ENCODE assay signal across 16 cellular contexts in the genomic region with DNA sequence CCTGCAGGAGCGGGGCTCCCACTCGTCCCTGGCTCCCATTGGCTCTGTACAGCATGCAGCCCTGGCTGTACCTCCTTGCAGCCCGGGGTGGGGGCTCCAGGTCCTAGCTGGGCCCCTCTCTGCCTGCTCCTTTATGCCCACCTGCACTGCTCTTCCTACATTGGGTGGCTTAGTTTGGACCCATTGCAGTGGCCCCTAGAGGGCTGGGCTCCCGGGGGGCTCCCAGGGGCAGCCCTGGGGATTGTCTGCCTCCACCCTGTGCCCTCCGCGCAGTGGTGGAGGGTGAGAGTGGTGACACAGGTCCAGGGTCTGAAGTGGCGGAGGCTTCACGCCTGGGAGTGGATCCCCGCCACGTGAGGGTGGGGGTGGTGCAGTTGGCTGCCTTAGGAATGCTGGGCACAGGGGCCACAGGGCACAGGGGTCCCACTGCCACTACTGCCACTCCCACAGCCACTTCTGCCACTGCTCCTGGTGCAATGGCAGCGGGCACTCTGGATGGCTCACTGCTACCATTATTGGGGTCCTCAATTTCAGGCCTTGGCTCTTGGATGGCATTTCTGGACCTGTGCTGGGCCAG.
DNase-seq lines count a peak whose midpoint lies in the region; ATAC-seq and TF ChIP-seq lines count a peak whose summit lies in the region.
"Had no signal": no experiment of that assay in that cellular context is flagged by ENCODE, and none has a peak within 500 bp of the region (broad histone marks: within the 10 kb centered on the region; RNA-seq: fewer than 3 reads in every experiment).

No MANE protein-coding gene starts in this region.

- H3K9ac ChIP-seq in mammary epithelial cell (ENCODE audit: insufficient read depth, low read length) (no peak overlapping the region), neural progenitor cell (no peak overlapping the region)
- H3K9ac ChIP-seq: BLaER1 had no signal

- peaks cover 23% of the 10 kb centered on the region for H3K4me1 ChIP-seq in mammary epithelial cell (ENCODE audit: insufficient read depth, low read length)
- peaks cover 12% of the 10 kb centered on the region for H3K4me1 ChIP-seq in neural progenitor cell
- no peaks in the 10 kb centered on the region for H3K4me1 ChIP-seq in upper lobe of left lung
- H3K4me1 ChIP-seq: BLaER1, Caco-2 had no signal

- H3K36me3 ChIP-seq in mammary epithelial cell (ENCODE audit: insufficient read depth, low read length), result no peaks in the 10 kb centered on the region
- H3K36me3 ChIP-seq in neural progenitor cell, result no peaks in the 10 kb centered on the region
- no peaks in the 10 kb centered on the region for H3K36me3 ChIP-seq in upper lobe of left lung
- H3K36me3 ChIP-seq: BLaER1, HAP-1 had no signal

- peak overlapping the region; percentile 97 for H2AFZ ChIP-seq in mammary epithelial cell (ENCODE audit: low read depth, low read length)
- H2AFZ ChIP-seq in neural progenitor cell (replicated peaks), result no peak overlapping the region

- CTCF ChIA-PET in mammary epithelial cell (lab: Charles Lee; ENCODE audit: low non-redundant PET) (no interaction called here), MCF 10A (lab: Yijun Ruan, JAX) (interaction anchor here (0.5 kb wide), 1 partner anchor 261 kb away, joined by 4 read pairs; no protein-coding TSS in a partner anchor)

- H3K27me3 Mint-ChIP-seq in MCF 10A (ENCODE audit: insufficient read depth, unreplicated experiment) (no peaks in the 10 kb centered on the region), neural progenitor cell (ENCODE audit: insufficient read depth, low read depth) (peaks cover 4% of the 10 kb centered on the region)

- TF ChIP-seq EP300 in upper lobe of left lung (IDR thresholded peaks at IDR 0.05), result no peak

- POLR2A ChIA-PET in MCF 10A (lab: Yijun Ruan, JAX), result interaction anchor here (1.7 kb wide), 1 partner anchor 149 kb away, joined by 6 read pairs; no protein-coding TSS in a partner anchor

- no peak overlapping the region for H3K4me2 ChIP-seq in mammary epithelial cell (ENCODE audit: insufficient read depth, low read depth, low read length)
- no peak overlapping the region for H3K4me2 ChIP-seq in neural progenitor cell
- H3K4me2 ChIP-seq: BLaER1 had no signal

- no peak overlapping the region for H3K27ac Mint-ChIP-seq in MCF 10A (ENCODE audit: low read depth, unreplicated experiment)
- peak overlapping the region; percentile 97 for H3K27ac Mint-ChIP-seq in neural progenitor cell
- H3K27ac Mint-ChIP-seq: CD8-positive, alpha-beta memory T cell had no signal

- TF ChIP-seq CTCF in mammary epithelial cell (conservative IDR thresholded peaks at IDR 0.05 in 1 of 2, IDR thresholded peaks at IDR 0.05 in 1 of 2; ENCODE audit: extremely low read depth in 1 of 2, insufficient read depth in 1 of 2, low read depth in 1 of 2, low read length in 2 of 2), result no peak
- no peak for TF ChIP-seq CTCF in MCF 10A (IDR thresholded peaks at IDR 0.05; ENCODE audit: unreplicated experiment)
- no peak for TF ChIP-seq CTCF in neural progenitor cell (IDR thresholded peaks at IDR 0.05)
- TF ChIP-seq CTCF in upper lobe of left lung (IDR thresholded peaks at IDR 0.05), result no peak

- ATAC-seq in esophagus mucosa (peak; percentile 32), upper lobe of left lung (ENCODE audit: low FRiP score in 2 of 2) (peak; percentile 32 to 39), GM21619 (IDR thresholded peaks at IDR 0.05; ENCODE audit: unreplicated experiment) (no peak), HG03457 (IDR thresholded peaks at IDR 0.05; ENCODE audit: unreplicated experiment) (no peak)

- intact Hi-C loops in mammary epithelial cell (cut with micrococcal nuclease), result no loop called here
- intact Hi-C loops in MCF 10A (cut with micrococcal nuclease), result no loop called here

- H3K27me3 ChIP-seq in mammary epithelial cell (ENCODE audit: insufficient read depth, low read length) (no peaks in the 10 kb centered on the region), neural progenitor cell (no peaks in the 10 kb centered on the region), upper lobe of left lung (no peaks in the 10 kb centered on the region)
- H3K27me3 ChIP-seq: BLaER1 had no signal

- BruUV-seq in mammary epithelial cell (replicated peaks; lab: Mats Ljungman, UMichigan), result no TSS peak
- BruUV-seq in MCF 10A (replicated peaks; lab: Mats Ljungman, UMichigan), result no TSS peak

- no peak overlapping the region for H3K4me3 Mint-ChIP-seq in MCF 10A (ENCODE audit: unreplicated experiment)
- H3K4me3 Mint-ChIP-seq in neural progenitor cell, result no peak overlapping the region

- H3K4me1 Mint-ChIP-seq in MCF 10A (ENCODE audit: insufficient read depth, unreplicated experiment), result no peaks in the 10 kb centered on the region
- peaks cover 24% of the 10 kb centered on the region for H3K4me1 Mint-ChIP-seq in neural progenitor cell
- H3K4me1 Mint-ChIP-seq: CD8-positive, alpha-beta memory T cell had no signal

- H3K9me3 Mint-ChIP-seq in MCF 10A (ENCODE audit: unreplicated experiment) (no peaks in the 10 kb centered on the region), neural progenitor cell (peaks cover 8% of the 10 kb centered on the region)
- H3K9me3 Mint-ChIP-seq: CD8-positive, alpha-beta memory T cell had no signal

- no peaks in the 10 kb centered on the region for H3K79me2 ChIP-seq in mammary epithelial cell (ENCODE audit: insufficient read depth, low read length)
- H3K79me2 ChIP-seq in neural progenitor cell (ENCODE audit: low read depth), result no peaks in the 10 kb centered on the region

- no peak for TF ChIP-seq POLR2A in upper lobe of left lung (IDR thresholded peaks at IDR 0.05)

- dilution Hi-C loops in mammary epithelial cell (cut with HindIII; ENCODE audit: low sequenced_read_pairs), result no loop called here

- no peak overlapping the region for H3K27ac ChIP-seq in mammary epithelial cell (ENCODE audit: insufficient read depth, low read depth, low read length)
- H3K27ac ChIP-seq in neural progenitor cell, result no peak overlapping the region
- no peak overlapping the region for H3K27ac ChIP-seq in upper lobe of left lung
- H3K27ac ChIP-seq: BLaER1, HL-60 had no signal

- no peaks in the 10 kb centered on the region for H3F3A ChIP-seq in neural progenitor cell (ENCODE audit: low read depth)

- 79% methylated on average over 3 of the region's 11 CpGs for WGBS in mammary epithelial cell (ENCODE audit: low coverage, missing lambda C conversion rate)
- WGBS in upper lobe of left lung, 2 donors, result 82 to 90% methylated on average over 6 to 7 of the region's 11 CpGs

- in situ Hi-C loops in mammary epithelial cell (cut with MboI; ENCODE audit: low sequenced_read_pairs in 2 of 2), result no loop called here

- DNase-seq in mammary epithelial cell, result no peak
- DNase-seq in MCF 10A (ENCODE audit: unreplicated experiment), result no peak
- no peak for DNase-seq in neural progenitor cell (ENCODE audit: low spot score)
- DNase-seq in upper lobe of left lung, result peak in 1 of 2 donors; percentile 44
- DNase-seq in NCI-H510A treated with DMSO at 0.1 percent for 48 hours (lab: John Stamatoyannopoulos, UW), result no peak
- DNase-seq: 8988T, AML-193, Caco-2, GOT3 had no signal

- no peak overlapping the region for H3K4me3 ChIP-seq in mammary epithelial cell (replicated peaks in 1 of 3; ENCODE audit: insufficient read depth in 1 of 3, low read depth in 2 of 3, low read length in 3 of 3)
- no peak overlapping the region for H3K4me3 ChIP-seq in neural progenitor cell
- H3K4me3 ChIP-seq in upper lobe of left lung, result no peak overlapping the region
- H3K4me3 ChIP-seq: BLaER1, HAP-1 had no signal

- H3K9me3 ChIP-seq in mammary epithelial cell (replicated peaks; ENCODE audit: insufficient read depth, low read length), result no peaks in the 10 kb centered on the region
- no peaks in the 10 kb centered on the region for H3K9me3 ChIP-seq in neural progenitor cell (ENCODE audit: low read depth)
- no peaks in the 10 kb centered on the region for H3K9me3 ChIP-seq in upper lobe of left lung
- H3K9me3 ChIP-seq: BLaER1, Caco-2, HAP-1 had no signal

- H3K36me3 Mint-ChIP-seq in MCF 10A (ENCODE audit: insufficient read depth, unreplicated experiment), result no peaks in the 10 kb centered on the region
- H3K36me3 Mint-ChIP-seq in neural progenitor cell, result no peaks in the 10 kb centered on the region
- H3K36me3 Mint-ChIP-seq: CD8-positive, alpha-beta memory T cell had no signal

- H4K20me1 ChIP-seq in mammary epithelial cell (ENCODE audit: insufficient read depth, low read length), result no peaks in the 10 kb centered on the region
- no peaks in the 10 kb centered on the region for H4K20me1 ChIP-seq in neural progenitor cell (ENCODE audit: low read depth)
- H4K20me1 ChIP-seq: BLaER1 had no signal

Comparison
In these comparisons a context has a peak if more than half of its experiments do, and no peak if none do; other contexts are left out.
1. ATAC-seq: peak in esophagus mucosa (single experiment) and upper lobe of left lung (2 of 2); none in GM21619 (single experiment) and HG03457 (single experiment).